1 cellular context compared by ENCODE assay signal in the genomic region with DNA sequence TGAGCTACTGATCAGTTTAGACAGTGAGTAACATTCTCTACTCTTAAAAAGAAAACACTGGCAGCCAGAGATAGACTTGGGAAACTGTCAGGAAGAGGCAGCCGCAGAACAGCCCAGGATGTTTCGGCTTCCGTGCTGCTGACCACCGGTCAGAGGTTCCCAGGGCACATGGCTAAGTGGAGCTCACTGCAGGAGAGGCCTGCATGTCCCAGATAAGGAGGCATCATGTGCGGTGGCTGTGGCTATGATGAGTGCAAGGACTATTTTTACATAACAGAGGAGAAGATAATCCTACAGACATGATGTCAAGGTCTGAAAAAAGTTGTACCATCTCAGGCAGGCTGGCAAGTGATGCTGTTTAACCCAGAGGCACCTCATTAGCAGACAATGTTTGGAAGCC.
A peak's percentile ranks its signal among the peaks of the same experiment; 100 is the strongest.
TF ChIP-seq lines count a peak whose summit lies in the region.

No MANE protein-coding gene starts in this region.

TF ChIP-seq in K562, 482 proteins besides CTCF, POLR2A, EP300 and RAD21 (continued from another document and continues in another):
- TF ChIP-seq ZNF449 (CRISPR knock-in tag; IDR thresholded peaks at IDR 0.05) (no peak), ATF6 (CRISPR knock-in tag; IDR thresholded peaks at IDR 0.05) (no peak), PHB (CRISPR knock-in tag; IDR thresholded peaks at IDR 0.05) (no peak), SMARCA5 (IDR thresholded peaks at IDR 0.05) (no peak), ZNF41 (CRISPR knock-in tag; conservative IDR thresholded peaks at IDR 0.05) (no peak), BCLAF1 (IDR thresholded peaks at IDR 0.05; ENCODE audit: borderline replicate concordance in 1 of 2, control insufficient read depth in 1 of 2, low read depth in 2 of 2, low read length in 1 of 2) (no peak), KDM1A (IDR thresholded peaks at IDR 0.05) (peak; percentile 42 to 65; a peak in 3 of 4 replicates), MYBL2 (IDR thresholded peaks at IDR 0.05; ENCODE audit: low read depth) (no peak), MYBL2 (CRISPR knock-in tag; IDR thresholded peaks at IDR 0.05; ENCODE audit: borderline replicate concordance) (no peak), ZBTB7A (IDR thresholded peaks at IDR 0.05; ENCODE audit: borderline replicate concordance, control insufficient read depth, low read depth, low read length) (no peak), LCOR (CRISPR knock-in tag; IDR thresholded peaks at IDR 0.05) (peak; percentile 93), HMGN3 (IDR thresholded peaks at IDR 0.05; ENCODE audit: borderline replicate concordance, extremely low read depth, insufficient read length, low read depth, low read length) (no peak), KLF1 (tag; IDR thresholded peaks at IDR 0.05) (no peak), LEF1 (IDR thresholded peaks at IDR 0.05) (peak; percentile 69; the same call in 1 of the 2 replicates), FUS (optimal IDR thresholded peaks at IDR 0.05; ENCODE audit: low read depth, low read length) (no peak), NUFIP1 (IDR thresholded peaks at IDR 0.05; ENCODE audit: partially characterized antibody) (no peak), PCBP2 (IDR thresholded peaks at IDR 0.05; ENCODE audit: low read depth, low read length, poor library complexity, severe bottlenecking) (no peak), REST (CRISPR knock-in tag; IDR thresholded peaks at IDR 0.05; ENCODE audit: low read depth) (no peak), RBM34 (IDR thresholded peaks at IDR 0.05; ENCODE audit: borderline replicate concordance, insufficient read depth, low read length) (no peak), ETS2 (tag; IDR thresholded peaks at IDR 0.05; ENCODE audit: borderline replicate concordance, poor library complexity, severe bottlenecking) (no peak), FOXK2 (conservative IDR thresholded peaks at IDR 0.05 in 1 of 2, IDR thresholded peaks at IDR 0.05 in 1 of 2; ENCODE audit: low read depth in 2 of 2) (no peak), ZNF24 (IDR thresholded peaks at IDR 0.05) (no peak), ZNF347 (CRISPR knock-in tag; IDR thresholded peaks at IDR 0.05; ENCODE audit: low read depth) (no peak), STAT6 (CRISPR knock-in tag; IDR thresholded peaks at IDR 0.05) (no peak), OTX1 (CRISPR knock-in tag; IDR thresholded peaks at IDR 0.05) (no peak), ELF4 (CRISPR knock-in tag; IDR thresholded peaks at IDR 0.05) (no peak), NR4A1 (CRISPR knock-in tag; IDR thresholded peaks at IDR 0.05) (no peak), NR4A1 (tag; IDR thresholded peaks at IDR 0.05) (no peak), ZNF274 (IDR thresholded peaks at IDR 0.05; ENCODE audit: borderline replicate concordance, low read depth, low read length) (no peak)
- TF ChIP-seq, protein P1, sequence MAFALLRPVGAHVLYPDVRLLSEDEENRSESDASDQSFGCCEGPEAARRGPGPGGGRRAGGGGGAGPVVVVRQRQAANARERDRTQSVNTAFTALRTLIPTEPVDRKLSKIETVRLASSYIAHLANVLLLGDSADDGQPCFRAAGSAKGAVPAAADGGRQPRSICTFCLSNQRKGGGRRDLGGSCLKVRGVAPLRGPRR (CRISPR knock-in tag; IDR thresholded peaks at IDR 0.05) = no peak
- TF ChIP-seq, protein P2, sequence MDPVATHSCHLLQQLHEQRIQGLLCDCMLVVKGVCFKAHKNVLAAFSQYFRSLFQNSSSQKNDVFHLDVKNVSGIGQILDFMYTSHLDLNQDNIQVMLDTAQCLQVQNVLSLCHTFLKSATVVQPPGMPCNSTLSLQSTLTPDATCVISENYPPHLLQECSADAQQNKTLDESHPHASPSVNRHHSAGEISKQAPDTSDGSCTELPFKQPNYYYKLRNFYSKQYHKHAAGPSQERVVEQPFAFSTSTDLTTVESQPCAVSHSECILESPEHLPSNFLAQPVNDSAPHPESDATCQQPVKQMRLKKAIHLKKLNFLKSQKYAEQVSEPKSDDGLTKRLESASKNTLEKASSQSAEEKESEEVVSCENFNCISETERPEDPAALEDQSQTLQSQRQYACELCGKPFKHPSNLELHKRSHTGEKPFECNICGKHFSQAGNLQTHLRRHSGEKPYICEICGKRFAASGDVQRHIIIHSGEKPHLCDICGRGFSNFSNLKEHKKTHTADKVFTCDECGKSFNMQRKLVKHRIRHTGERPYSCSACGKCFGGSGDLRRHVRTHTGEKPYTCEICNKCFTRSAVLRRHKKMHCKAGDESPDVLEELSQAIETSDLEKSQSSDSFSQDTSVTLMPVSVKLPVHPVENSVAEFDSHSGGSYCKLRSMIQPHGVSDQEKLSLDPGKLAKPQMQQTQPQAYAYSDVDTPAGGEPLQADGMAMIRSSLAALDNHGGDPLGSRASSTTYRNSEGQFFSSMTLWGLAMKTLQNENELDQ (CRISPR knock-in tag; IDR thresholded peaks at IDR 0.05; ENCODE audit: borderline replicate concordance) = no peak
- TF ChIP-seq, protein P3, sequence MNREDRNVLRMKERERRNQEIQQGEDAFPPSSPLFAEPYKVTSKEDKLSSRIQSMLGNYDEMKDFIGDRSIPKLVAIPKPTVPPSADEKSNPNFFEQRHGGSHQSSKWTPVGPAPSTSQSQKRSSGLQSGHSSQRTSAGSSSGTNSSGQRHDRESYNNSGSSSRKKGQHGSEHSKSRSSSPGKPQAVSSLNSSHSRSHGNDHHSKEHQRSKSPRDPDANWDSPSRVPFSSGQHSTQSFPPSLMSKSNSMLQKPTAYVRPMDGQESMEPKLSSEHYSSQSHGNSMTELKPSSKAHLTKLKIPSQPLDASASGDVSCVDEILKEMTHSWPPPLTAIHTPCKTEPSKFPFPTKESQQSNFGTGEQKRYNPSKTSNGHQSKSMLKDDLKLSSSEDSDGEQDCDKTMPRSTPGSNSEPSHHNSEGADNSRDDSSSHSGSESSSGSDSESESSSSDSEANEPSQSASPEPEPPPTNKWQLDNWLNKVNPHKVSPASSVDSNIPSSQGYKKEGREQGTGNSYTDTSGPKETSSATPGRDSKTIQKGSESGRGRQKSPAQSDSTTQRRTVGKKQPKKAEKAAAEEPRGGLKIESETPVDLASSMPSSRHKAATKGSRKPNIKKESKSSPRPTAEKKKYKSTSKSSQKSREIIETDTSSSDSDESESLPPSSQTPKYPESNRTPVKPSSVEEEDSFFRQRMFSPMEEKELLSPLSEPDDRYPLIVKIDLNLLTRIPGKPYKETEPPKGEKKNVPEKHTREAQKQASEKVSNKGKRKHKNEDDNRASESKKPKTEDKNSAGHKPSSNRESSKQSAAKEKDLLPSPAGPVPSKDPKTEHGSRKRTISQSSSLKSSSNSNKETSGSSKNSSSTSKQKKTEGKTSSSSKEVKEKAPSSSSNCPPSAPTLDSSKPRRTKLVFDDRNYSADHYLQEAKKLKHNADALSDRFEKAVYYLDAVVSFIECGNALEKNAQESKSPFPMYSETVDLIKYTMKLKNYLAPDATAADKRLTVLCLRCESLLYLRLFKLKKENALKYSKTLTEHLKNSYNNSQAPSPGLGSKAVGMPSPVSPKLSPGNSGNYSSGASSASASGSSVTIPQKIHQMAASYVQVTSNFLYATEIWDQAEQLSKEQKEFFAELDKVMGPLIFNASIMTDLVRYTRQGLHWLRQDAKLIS (CRISPR knock-in tag; IDR thresholded peaks at IDR 0.05) = no peak
- TF ChIP-seq, protein P4, sequence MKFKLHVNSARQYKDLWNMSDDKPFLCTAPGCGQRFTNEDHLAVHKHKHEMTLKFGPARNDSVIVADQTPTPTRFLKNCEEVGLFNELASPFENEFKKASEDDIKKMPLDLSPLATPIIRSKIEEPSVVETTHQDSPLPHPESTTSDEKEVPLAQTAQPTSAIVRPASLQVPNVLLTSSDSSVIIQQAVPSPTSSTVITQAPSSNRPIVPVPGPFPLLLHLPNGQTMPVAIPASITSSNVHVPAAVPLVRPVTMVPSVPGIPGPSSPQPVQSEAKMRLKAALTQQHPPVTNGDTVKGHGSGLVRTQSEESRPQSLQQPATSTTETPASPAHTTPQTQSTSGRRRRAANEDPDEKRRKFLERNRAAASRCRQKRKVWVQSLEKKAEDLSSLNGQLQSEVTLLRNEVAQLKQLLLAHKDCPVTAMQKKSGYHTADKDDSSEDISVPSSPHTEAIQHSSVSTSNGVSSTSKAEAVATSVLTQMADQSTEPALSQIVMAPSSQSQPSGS (CRISPR knock-in tag; IDR thresholded peaks at IDR 0.05) = no peak
